ENCODE assay signal across 28 cellular contexts in genomic region chr11:64896448-64897022, GRCh38. TPM values are rescaled to one million over a fixed set of nuclear protein-coding genes. Genes with fewer than 3 reads are reported as not detected.
"Had no signal": no experiment of that assay in that cellular context is flagged by ENCODE, and none has a peak within 500 bp of the region (broad histone marks: within the 10 kb centered on the region; RNA-seq: fewer than 3 reads in every experiment).

No MANE protein-coding gene starts in this region.

- H3K9ac ChIP-seq: KMS-11 had no signal

- H3K9me3 Mint-ChIP-seq: activated B cell treated with CpG ODN at 0.5 μM for 24 hours; activated CD4-positive, alpha-beta T cell treated with anti-CD3 and anti-CD28 coated beads, Interleukin-2, amount 10 ng/mL, durations not matched to agents 24 days and 14 days; activated naive CD4-positive, alpha-beta T cell treated with anti-CD3 and anti-CD28 coated beads for 36 hours; activated T-cell treated with anti-CD3 and anti-CD28 coated beads, Interleukin-2, amount 50 U/mL, for 24 hours; brain; T-helper 1 cell treated with Interleukin-12 subunit alpha and Interleukin-12 subunit beta and Interleukin-4 antibody, amounts not matched to agents 30 μg/mL and 1 μg/mL, for 36 hours had no signal

- ATAC-seq: activated CD8-positive, alpha-beta memory T cell treated with anti-CD3 and anti-CD28 coated beads, Interleukin-2, amount 10 ng/mL, durations not matched to agents 7 days and 5 days had no signal

- H3K4me2 ChIP-seq: KMS-11 had no signal

- H3K27ac Mint-ChIP-seq: activated B cell treated with CpG ODN at 0.5 μM for 24 hours; activated CD8-positive, alpha-beta memory T cell treated with anti-CD3 and anti-CD28 coated beads, Interleukin-2, amount 10 ng/mL, durations not matched to agents 7 days and 5 days; activated naive CD4-positive, alpha-beta T cell treated with anti-CD3 and anti-CD28 coated beads for 36 hours; activated naive CD8-positive, alpha-beta T cell; T-helper 1 cell treated with Interleukin-12 subunit alpha and Interleukin-12 subunit beta and Interleukin-4 antibody, amounts not matched to agents 30 μg/mL and 1 μg/mL, for 36 hours had no signal

- H3K4me1 Mint-ChIP-seq: brain had no signal

- FAIRE-seq: astrocyte, RCC 7860, TTC549 had no signal

- DNase-seq: activated B cell treated with CpG ODN at 0.5 μM for 24 hours; activated CD4-positive, alpha-beta T cell treated with anti-CD3 and anti-CD28 coated beads for 1 hour; activated CD4-positive, alpha-beta T cell treated with anti-CD3 and anti-CD28 coated beads, Interleukin-2, amount 10 ng/mL, durations not matched to agents 24 days and 14 days; activated CD4-positive, alpha-beta T cell treated with anti-CD3 and anti-CD28 coated beads, Interleukin-2, amount 50 U/mL, for 48 hours; activated CD8-positive, alpha-beta memory T cell treated with anti-CD3 and anti-CD28 coated beads, Interleukin-2, amount 10 ng/mL, durations not matched to agents 7 days and 5 days; activated gamma-delta T cell; activated naive CD4-positive, alpha-beta T cell treated with anti-CD3 and anti-CD28 coated beads for 36 hours; activated T-cell treated with anti-CD3 and anti-CD28 coated beads, Interleukin-2, amount 50 U/mL, for 24 hours; amygdala; NCI-H1092; NCI-H1417 treated with DMSO at 0.1 percent for 48 hours; NCI-H1694; NCI-H2029; NCI-H510A treated with DMSO at 0.1 percent for 48 hours; NCI-H69; PC-3; SHP77 treated with DMSO at 0.1 percent for 48 hours; T-helper 9 cell had no signal

- H3K27me3 Mint-ChIP-seq: activated B cell treated with CpG ODN at 0.5 μM for 24 hours; activated CD4-positive, alpha-beta T cell treated with anti-CD3 and anti-CD28 coated beads, Interleukin-2, amount 10 ng/mL, durations not matched to agents 24 days and 14 days; activated CD8-positive, alpha-beta memory T cell treated with anti-CD3 and anti-CD28 coated beads, Interleukin-2, amount 10 ng/mL, durations not matched to agents 7 days and 5 days; activated naive CD8-positive, alpha-beta T cell; activated T-cell treated with anti-CD3 and anti-CD28 coated beads, Interleukin-2, amount 50 U/mL, for 24 hours; brain had no signal

- H3K27ac ChIP-seq: KMS-11 had no signal

- H3K4me3 Mint-ChIP-seq: activated B cell treated with CpG ODN at 0.5 μM for 24 hours; activated CD4-positive, alpha-beta T cell treated with anti-CD3 and anti-CD28 coated beads, Interleukin-2, amount 10 ng/mL, durations not matched to agents 24 days and 14 days; activated CD8-positive, alpha-beta memory T cell treated with anti-CD3 and anti-CD28 coated beads, Interleukin-2, amount 10 ng/mL, durations not matched to agents 7 days and 5 days; activated naive CD4-positive, alpha-beta T cell treated with anti-CD3 and anti-CD28 coated beads for 36 hours; activated naive CD8-positive, alpha-beta T cell; activated T-cell treated with anti-CD3 and anti-CD28 coated beads, Interleukin-2, amount 50 U/mL, for 24 hours; brain; T-helper 1 cell treated with Interleukin-12 subunit alpha and Interleukin-12 subunit beta and Interleukin-4 antibody, amounts not matched to agents 30 μg/mL and 1 μg/mL, for 36 hours had no signal

RNA-seq across cellular contexts. Expression of gene GPHA2, which starts 39.2 kb away (rescaled TPM):
- total RNA-seq: activated CD4-positive, alpha-beta T cell treated with anti-CD3 and anti-CD28 coated beads, Interleukin-2, amount 10 ng/mL, durations not matched to agents 24 days and 14 days; activated CD8-positive, alpha-beta memory T cell treated with anti-CD3 and anti-CD28 coated beads, Interleukin-2, amount 10 ng/mL, durations not matched to agents 7 days and 5 days; activated naive CD4-positive, alpha-beta T cell treated with anti-CD3 and anti-CD28 coated beads for 36 hours; astrocyte; cerebellum; MCF 10A; PC-3; SK-MEL-5 had no signal
